ENCODE assay signal across 27 cellular contexts in the genomic region with DNA sequence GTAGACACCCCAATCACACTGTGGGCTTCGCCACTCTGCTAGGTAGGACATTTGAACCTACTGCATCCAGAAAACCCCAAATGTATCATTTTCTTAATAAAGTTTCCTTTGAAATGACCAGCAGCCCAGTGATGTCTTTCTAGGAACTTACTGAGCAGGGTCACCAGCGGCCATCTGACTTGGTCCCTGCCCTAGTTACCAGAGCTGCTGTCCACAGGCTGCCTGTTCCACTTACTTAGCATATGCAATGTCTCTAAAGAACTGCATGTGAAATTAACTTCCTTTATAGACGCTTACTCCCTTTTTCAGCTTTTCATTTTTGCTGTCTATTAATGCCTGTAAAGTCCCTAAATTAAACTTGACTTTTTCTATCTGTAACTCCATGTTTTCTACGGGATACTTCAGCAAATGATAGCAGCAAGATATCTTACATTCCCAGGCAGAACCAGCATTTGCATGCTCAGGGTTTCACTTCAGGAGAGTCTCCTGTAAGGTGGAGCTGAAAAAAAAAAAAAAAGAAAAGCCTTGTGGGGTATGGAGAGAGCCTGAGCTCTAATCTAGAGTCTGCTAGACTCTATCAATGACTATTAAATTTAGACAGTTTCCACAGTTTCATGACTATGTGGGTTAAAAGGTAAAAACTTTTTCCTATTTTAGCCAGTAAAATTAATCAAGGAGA.
"Had no signal": no experiment of that assay in that cellular context is flagged by ENCODE, and none has a peak within 500 bp of the region (broad histone marks: within the 10 kb centered on the region; RNA-seq: fewer than 3 reads in every experiment).

No MANE protein-coding gene starts in this region.

- H3K27me3 ChIP-seq: left lung, ovary, right atrium auricular region, tibial artery, upper lobe of right lung had no signal

- H3K36me3 Mint-ChIP-seq: immature natural killer cell; naive B cell; stimulated activated effector memory CD8-positive, alpha-beta T cell treated with anti-CD3 and anti-CD28 coated beads, Interleukin-12 subunit alpha, Interleukin-12 subunit beta, amount 100 ng/mL, for 72 hours had no signal

- H3K4me1 Mint-ChIP-seq: immature natural killer cell; naive B cell; natural killer cell; stimulated activated effector memory CD8-positive, alpha-beta T cell treated with anti-CD3 and anti-CD28 coated beads, Interleukin-12 subunit alpha, Interleukin-12 subunit beta, amount 100 ng/mL, for 72 hours had no signal

- H3K4me3 Mint-ChIP-seq: immature natural killer cell; mesothelial cell of epicardium; naive B cell; natural killer cell; stimulated activated effector memory CD8-positive, alpha-beta T cell treated with anti-CD3 and anti-CD28 coated beads, Interleukin-12 subunit alpha, Interleukin-12 subunit beta, amount 100 ng/mL, for 72 hours; stimulated activated naive CD8-positive, alpha-beta T cell treated with anti-CD3 and anti-CD28 coated beads, Interleukin-15, Interleukin-2, amounts not matched to agents 100 ng/mL and 50 ng/mL, for 24 hours had no signal

- H3K27me3 Mint-ChIP-seq: progenitor cell of endocrine pancreas; stimulated activated naive CD8-positive, alpha-beta T cell treated with anti-CD3 and anti-CD28 coated beads, Interleukin-15, Interleukin-2, amounts not matched to agents 100 ng/mL and 50 ng/mL, for 24 hours had no signal

- H3K9me3 Mint-ChIP-seq: mesothelial cell of epicardium; stimulated activated naive CD8-positive, alpha-beta T cell treated with anti-CD3 and anti-CD28 coated beads, Interleukin-15, Interleukin-2, amounts not matched to agents 100 ng/mL and 50 ng/mL, for 24 hours had no signal

- H3K9me3 ChIP-seq: left lung, lower lobe of right lung, ovary, right atrium auricular region, suprapubic skin, thoracic aorta, tibial artery, upper lobe of right lung had no signal

- ATAC-seq: left colon; left lung; lower lobe of right lung; natural killer cell; sciatic nerve; stimulated activated effector memory CD8-positive, alpha-beta T cell treated with anti-CD3 and anti-CD28 coated beads, Interleukin-12 subunit alpha, Interleukin-12 subunit beta, amount 100 ng/mL, for 72 hours; upper lobe of right lung had no signal

- H3K36me3 ChIP-seq: left lung, lower lobe of right lung, ovary, right atrium auricular region, suprapubic skin, thoracic aorta, tibial artery, upper lobe of right lung had no signal

- H3K27ac Mint-ChIP-seq: immature natural killer cell; mesothelial cell of epicardium; naive B cell; natural killer cell; progenitor cell of endocrine pancreas; stimulated activated effector memory CD8-positive, alpha-beta T cell treated with anti-CD3 and anti-CD28 coated beads, Interleukin-12 subunit alpha, Interleukin-12 subunit beta, amount 100 ng/mL, for 72 hours; stimulated activated naive CD8-positive, alpha-beta T cell treated with anti-CD3 and anti-CD28 coated beads, Interleukin-15, Interleukin-2, amounts not matched to agents 100 ng/mL and 50 ng/mL, for 24 hours had no signal

- DNase-seq: immature natural killer cell; kidney; left colon; left lung; lower lobe of right lung; mammary epithelial cell; mesenchymal stem cell; naive B cell; natural killer cell; ovary; stimulated activated CD4-positive, alpha-beta T cell treated with anti-CD3 and anti-CD28 coated beads, Interleukin-12 subunit alpha, Interleukin-12 subunit beta, amount 100 ng/mL, for 4 hours; stimulated activated CD4-positive, alpha-beta T cell treated with anti-CD3 and anti-CD28 coated beads, Interleukin-15, amount 100 ng/mL, for 24 hours; stimulated activated CD4-positive, alpha-beta T cell treated with anti-CD3 and anti-CD28 coated beads, Interleukin-2, amount 100 ng/mL, for 24 hours; stimulated activated CD4-positive, alpha-beta T cell treated with anti-CD3 and anti-CD28 coated beads, Interleukin-4, amount 100 ng/mL, for 1 hour; stimulated activated naive CD4-positive, alpha-beta T cell; tibial artery; trophoblast cell; upper lobe of right lung had no signal

- H3K4me1 ChIP-seq: left lung, lower lobe of right lung, right atrium auricular region, suprapubic skin, upper lobe of right lung had no signal

- H3K4me3 ChIP-seq: left lung, lower lobe of right lung, ovary, right atrium auricular region, skin epidermis, suprapubic skin, thoracic aorta, tibial artery, upper lobe of right lung had no signal

- H3K27ac ChIP-seq: left lung, lower lobe of right lung, ovary, right atrium auricular region, skin epidermis, suprapubic skin, thoracic aorta, tibial artery, upper lobe of right lung had no signal
